Comparison of ENCODE assay signal across 1 cellular context in genomic region chr11:16767957-16768356, GRCh38.
TF ChIP-seq lines count a peak whose summit lies in the region.

No MANE protein-coding gene starts in this region.

TF ChIP-seq in H1, 55 proteins besides CTCF, POLR2A, EP300 and RAD21:
- no peak for TF ChIP-seq PHF8 (conservative IDR thresholded peaks at IDR 0.05; ENCODE audit: low read depth, low read length)
- TF ChIP-seq HDAC6 (IDR thresholded peaks at IDR 0.05; ENCODE audit: low read depth, low read length): no peak
- TF ChIP-seq, protein P1, sequence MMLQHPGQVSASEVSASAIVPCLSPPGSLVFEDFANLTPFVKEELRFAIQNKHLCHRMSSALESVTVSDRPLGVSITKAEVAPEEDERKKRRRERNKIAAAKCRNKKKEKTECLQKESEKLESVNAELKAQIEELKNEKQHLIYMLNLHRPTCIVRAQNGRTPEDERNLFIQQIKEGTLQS (IDR thresholded peaks at IDR 0.05; ENCODE audit: insufficient read depth, low read depth, low read length): no peak
- TF ChIP-seq SRF (IDR thresholded peaks at IDR 0.05; ENCODE audit: low read depth, low read length): no peak
- TF ChIP-seq KDM4A (IDR thresholded peaks at IDR 0.05; ENCODE audit: low read depth, low read length, severe bottlenecking): no peak
- TF ChIP-seq, protein P2, sequence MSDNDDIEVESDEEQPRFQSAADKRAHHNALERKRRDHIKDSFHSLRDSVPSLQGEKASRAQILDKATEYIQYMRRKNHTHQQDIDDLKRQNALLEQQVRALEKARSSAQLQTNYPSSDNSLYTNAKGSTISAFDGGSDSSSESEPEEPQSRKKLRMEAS (IDR thresholded peaks at IDR 0.05): no peak
- TF ChIP-seq CREB1 (IDR thresholded peaks at IDR 0.05): no peak
- no peak for TF ChIP-seq CTBP2 (IDR thresholded peaks at IDR 0.05; ENCODE audit: borderline replicate concordance, insufficient read depth, insufficient read length, low read length)
